In the genomic region with DNA sequence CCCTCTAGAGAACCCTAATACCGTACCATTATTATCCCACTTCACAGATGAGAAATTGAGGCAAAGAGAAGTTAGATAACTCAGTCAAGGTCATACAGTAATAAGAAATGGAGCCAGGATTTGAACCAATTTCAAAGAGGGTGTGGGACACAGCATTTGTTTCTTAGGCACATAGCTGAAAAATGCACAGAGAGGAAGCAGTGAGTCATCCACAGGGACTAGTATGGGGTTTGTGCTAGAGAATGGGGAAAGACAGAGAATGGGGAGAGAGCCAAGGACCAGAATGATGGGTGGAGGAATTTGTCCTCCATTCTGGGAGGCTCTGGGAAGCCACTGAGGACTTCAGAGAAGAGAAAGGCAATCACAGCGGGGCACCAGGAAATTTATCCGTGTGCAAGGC, we compare ENCODE assay signal across 13 cellular contexts.
DNase-seq lines count a peak whose midpoint lies in the region; ATAC-seq and TF ChIP-seq lines count a peak whose summit lies in the region.
"Had no signal": no experiment of that assay in that cellular context is flagged by ENCODE, and none has a peak within 500 bp of the region (broad histone marks: within the 10 kb centered on the region; RNA-seq: fewer than 3 reads in every experiment).

No MANE protein-coding gene starts in this region.

- no peak for ATAC-seq in GM21737 (IDR thresholded peaks at IDR 0.05; ENCODE audit: unreplicated experiment)
- ATAC-seq: activated CD8-positive, alpha-beta T cell treated with anti-CD3 and anti-CD28 coated beads for 36 hours; activated naive CD8-positive, alpha-beta T cell treated with anti-CD3 and anti-CD28 coated beads, Interleukin-2, amount 50 U/mL, for 24 hours had no signal

- DNase-seq in EL, result peak; percentile 61
- peak; percentile 62 for DNase-seq in NB4 (ENCODE audit: low read depth)
- DNase-seq in fibroblast of gingiva (ENCODE audit: low read depth), result peak; percentile 62
- DNase-seq in renal cortical epithelial cell (ENCODE audit: low read depth), result peak; percentile 55
- no peak for DNase-seq in midbrain (lab: John Stamatoyannopoulos, UW)
- DNase-seq in NCI-H2196 treated with DMSO at 0.1 percent for 48 hours (lab: John Stamatoyannopoulos, UW; ENCODE audit: unreplicated experiment), result no peak
- no peak for DNase-seq in pons (ENCODE audit: low spot score)
- DNase-seq: activated CD8-positive, alpha-beta T cell treated with anti-CD3 and anti-CD28 coated beads for 36 hours; activated naive CD8-positive, alpha-beta T cell treated with anti-CD3 and anti-CD28 coated beads, Interleukin-2, amount 50 U/mL, for 24 hours; islet precursor cell; NCI-H69; stimulated activated CD4-positive, alpha-beta T cell treated with anti-CD3 and anti-CD28 coated beads, Interleukin-4, amount 100 ng/mL, for 4 hours had no signal

- no peak overlapping the region for H3K4me3 ChIP-seq in NB4 (ENCODE audit: low read depth, low read length)

- TF ChIP-seq POLR2A in NB4 (IDR thresholded peaks at IDR 0.05; ENCODE audit: extremely low read depth, insufficient read length), result no peak

- no peak for TF ChIP-seq CTCF in NB4 (IDR thresholded peaks at IDR 0.05; ENCODE audit: low read depth, low read length)

Comparison
In these comparisons a context has a peak if more than half of its experiments do, and no peak if none do; other contexts are left out.
1. DNase-seq: peak in EL (single experiment), NB4 (single experiment), fibroblast of gingiva (single experiment) and renal cortical epithelial cell (single experiment); none in midbrain (single experiment), NCI-H2196 treated with DMSO at 0.1 percent for 48 hours (single experiment) and pons (single experiment).